Comparison of ENCODE assay signal across 27 cellular contexts in the genomic region with DNA sequence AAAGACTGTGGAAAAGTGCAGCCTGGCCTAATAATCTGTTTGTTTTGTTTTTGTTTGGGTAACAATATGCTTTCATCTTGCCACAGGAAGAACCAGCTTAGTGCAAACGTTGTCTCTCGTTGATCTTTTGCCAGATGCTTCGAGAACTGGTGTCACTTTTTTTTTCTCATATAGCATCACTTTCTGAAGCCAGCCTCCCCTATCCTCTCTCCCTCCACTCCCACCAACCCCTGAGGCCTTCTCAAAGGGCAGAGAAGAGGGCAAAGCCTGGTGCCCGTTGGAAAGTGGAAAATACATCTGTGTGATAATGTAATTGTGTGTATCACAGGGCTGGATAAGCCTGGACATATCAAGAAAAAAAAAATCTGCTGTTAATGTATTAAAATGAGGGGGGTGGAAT. TPM values are rescaled to one million over a fixed set of nuclear protein-coding genes. Genes with fewer than 3 reads are reported as not detected.
"Had no signal": no experiment of that assay in that cellular context is flagged by ENCODE, and none has a peak within 500 bp of the region (broad histone marks: within the 10 kb centered on the region; RNA-seq: fewer than 3 reads in every experiment).

No MANE protein-coding gene starts in this region.

- H3K36me3 Mint-ChIP-seq: activated naive CD8-positive, alpha-beta T cell had no signal

- H3K27ac Mint-ChIP-seq: activated CD4-positive, alpha-beta memory T cell treated with anti-CD3 and anti-CD28 coated beads, Interleukin-2, amount 10 ng/mL, durations not matched to agents 7 days and 5 days; activated CD4-positive, alpha-beta T cell treated with anti-CD3 and anti-CD28 coated beads for 36 hours; activated naive CD4-positive, alpha-beta T cell treated with anti-CD3 and anti-CD28 coated beads for 36 hours; activated naive CD8-positive, alpha-beta T cell; activated T-helper 17 cell treated with anti-CD3 and anti-CD28 coated beads, Interleukin-2, amount 50 U/mL, for 72 hours; T-helper 1 cell treated with Interleukin-12 subunit alpha and Interleukin-12 subunit beta and Interleukin-4 antibody, amounts not matched to agents 30 μg/mL and 1 μg/mL, for 36 hours had no signal

- H3K27ac ChIP-seq: KMS-11, SK-N-MC had no signal

- H3K4me3 ChIP-seq: SK-N-MC had no signal

- H3K4me1 Mint-ChIP-seq: activated CD4-positive, alpha-beta memory T cell treated with anti-CD3 and anti-CD28 coated beads, Interleukin-2, amount 10 ng/mL, durations not matched to agents 7 days and 5 days; activated T-helper 17 cell treated with anti-CD3 and anti-CD28 coated beads, Interleukin-2, amount 50 U/mL, for 72 hours had no signal

- DNase-seq: activated CD4-positive, alpha-beta memory T cell treated with anti-CD3 and anti-CD28 coated beads, Interleukin-2, amount 10 ng/mL, durations not matched to agents 7 days and 5 days; activated CD4-positive, alpha-beta T cell treated with anti-CD3 and anti-CD28 coated beads for 36 hours; activated CD4-positive, alpha-beta T cell treated with anti-CD3 and anti-CD28 coated beads, Interleukin-2, amount 50 U/mL, for 1 hour; activated gamma-delta T cell; activated naive CD4-positive, alpha-beta T cell treated with anti-CD3 and anti-CD28 coated beads for 36 hours; activated T-cell treated with anti-CD3 and anti-CD28 coated beads for 4 hours; activated T-cell treated with anti-CD3 and anti-CD28 coated beads, Interleukin-2, amount 50 U/mL, for 48 hours; amygdala; cerebellar nuclear complex; NCI-H1092; NCI-H1436; NCI-H1694 treated with DMSO at 0.1 percent for 48 hours; NCI-H2029 treated with DMSO at 0.1 percent for 48 hours; NCI-H510A treated with DMSO at 0.1 percent for 48 hours; NCI-H69; OCI-M1; RPMI8226; T-helper 9 cell had no signal

- H3K9me3 Mint-ChIP-seq: activated CD4-positive, alpha-beta memory T cell treated with anti-CD3 and anti-CD28 coated beads, Interleukin-2, amount 10 ng/mL, durations not matched to agents 7 days and 5 days; activated naive CD4-positive, alpha-beta T cell treated with anti-CD3 and anti-CD28 coated beads for 36 hours; activated T-helper 17 cell treated with anti-CD3 and anti-CD28 coated beads, Interleukin-2, amount 50 U/mL, for 72 hours had no signal

- H3K4me3 Mint-ChIP-seq: activated CD4-positive, alpha-beta memory T cell treated with anti-CD3 and anti-CD28 coated beads, Interleukin-2, amount 10 ng/mL, durations not matched to agents 7 days and 5 days; activated CD4-positive, alpha-beta T cell treated with anti-CD3 and anti-CD28 coated beads for 36 hours; activated naive CD4-positive, alpha-beta T cell treated with anti-CD3 and anti-CD28 coated beads for 36 hours; activated naive CD8-positive, alpha-beta T cell; activated T-helper 17 cell treated with anti-CD3 and anti-CD28 coated beads, Interleukin-2, amount 50 U/mL, for 72 hours; T-helper 1 cell treated with Interleukin-12 subunit alpha and Interleukin-12 subunit beta and Interleukin-4 antibody, amounts not matched to agents 30 μg/mL and 1 μg/mL, for 36 hours had no signal

RNA-seq across cellular contexts. Expression of gene POU4F2, which starts 7.9 kb away (rescaled TPM):
- total RNA-seq: activated CD4-positive, alpha-beta memory T cell treated with anti-CD3 and anti-CD28 coated beads, Interleukin-2, amount 10 ng/mL, durations not matched to agents 7 days and 5 days; activated CD4-positive, alpha-beta T cell treated with anti-CD3 and anti-CD28 coated beads for 36 hours; activated CD8-positive, alpha-beta memory T cell treated with anti-CD3 and anti-CD28 coated beads for 36 hours; activated naive CD4-positive, alpha-beta T cell treated with anti-CD3 and anti-CD28 coated beads for 36 hours; activated T-helper 17 cell treated with anti-CD3 and anti-CD28 coated beads, Interleukin-2, amount 50 U/mL, for 72 hours; cardiac septum; MCF 10A; Right ventricle myocardium inferior had no signal
